ENCODE assay signal across 10 cellular contexts in the genomic region with DNA sequence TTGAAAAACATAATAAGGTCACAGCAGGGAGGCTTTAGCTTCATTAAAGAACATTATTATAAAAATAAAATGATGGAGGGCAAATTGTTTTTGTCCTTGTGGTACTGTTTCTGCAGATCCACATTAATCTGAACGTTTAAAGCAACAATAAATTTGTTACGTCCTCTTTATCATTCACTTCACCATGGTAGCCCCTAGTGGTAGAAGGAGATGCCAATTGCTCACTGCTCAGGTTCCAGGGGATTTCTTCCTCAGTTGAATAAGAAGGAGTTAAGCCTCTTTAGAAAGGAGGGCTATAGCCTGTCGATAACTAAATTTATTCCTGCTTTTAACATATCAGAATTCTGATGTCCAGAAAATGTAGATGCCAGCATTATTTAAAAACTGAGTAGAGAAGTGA.
DNase-seq lines count a peak whose midpoint lies in the region; ATAC-seq and TF ChIP-seq lines count a peak whose summit lies in the region.
"Had no signal": no experiment of that assay in that cellular context is flagged by ENCODE, and none has a peak within 500 bp of the region (broad histone marks: within the 10 kb centered on the region; RNA-seq: fewer than 3 reads in every experiment).

No MANE protein-coding gene starts in this region.

- ATAC-seq in GM18868 (IDR thresholded peaks at IDR 0.05; ENCODE audit: unreplicated experiment): peak; percentile 44

- no peak overlapping the region for H3K4me3 ChIP-seq in fibroblast of mammary gland (ENCODE audit: control insufficient read depth, low read depth, low read length)

- DNase-seq in RKO (ENCODE audit: low spot score): peak; percentile 3
- DNase-seq in fibroblast of mammary gland (ENCODE audit: low read depth): no peak
- no peak for DNase-seq in GM13976 (ENCODE audit: low spot score)
- no peak for DNase-seq in DMS153 (lab: John Stamatoyannopoulos, UW)
- DNase-seq in NCI-H446 (lab: John Stamatoyannopoulos, UW): no peak
- DNase-seq in ecto neural progenitor cell (ENCODE audit: low spot score): no peak
- DNase-seq: activated CD4-positive, alpha-beta T cell treated with anti-CD3 and anti-CD28 coated beads, Interleukin-2, amount 50 U/mL, for 48 hours; Calu3 had no signal

- TF ChIP-seq CTCF in 22Rv1 (IDR thresholded peaks at IDR 0.05): peak; percentile 24
- TF ChIP-seq CTCF in fibroblast of mammary gland (conservative IDR thresholded peaks at IDR 0.05; ENCODE audit: control insufficient read depth, insufficient read depth, low read depth, low read length): peak; percentile 2
- no peak for TF ChIP-seq CTCF in GM13976 (IDR thresholded peaks at IDR 0.05; ENCODE audit: borderline replicate concordance, control extremely low read depth, extremely low read depth, insufficient read depth, missing control alignments)

- H3K27ac ChIP-seq in 22Rv1: no peak overlapping the region

- in situ Hi-C loops in GM13976 (cut with MboI; ENCODE audit: low sequenced_read_pairs, unreplicated experiment): loop anchor here (25.0 kb wide), 1 partner anchor 308 kb away; no protein-coding TSS in a partner anchor
